ENCODE assay signal across 1 cellular context in the genomic region with DNA sequence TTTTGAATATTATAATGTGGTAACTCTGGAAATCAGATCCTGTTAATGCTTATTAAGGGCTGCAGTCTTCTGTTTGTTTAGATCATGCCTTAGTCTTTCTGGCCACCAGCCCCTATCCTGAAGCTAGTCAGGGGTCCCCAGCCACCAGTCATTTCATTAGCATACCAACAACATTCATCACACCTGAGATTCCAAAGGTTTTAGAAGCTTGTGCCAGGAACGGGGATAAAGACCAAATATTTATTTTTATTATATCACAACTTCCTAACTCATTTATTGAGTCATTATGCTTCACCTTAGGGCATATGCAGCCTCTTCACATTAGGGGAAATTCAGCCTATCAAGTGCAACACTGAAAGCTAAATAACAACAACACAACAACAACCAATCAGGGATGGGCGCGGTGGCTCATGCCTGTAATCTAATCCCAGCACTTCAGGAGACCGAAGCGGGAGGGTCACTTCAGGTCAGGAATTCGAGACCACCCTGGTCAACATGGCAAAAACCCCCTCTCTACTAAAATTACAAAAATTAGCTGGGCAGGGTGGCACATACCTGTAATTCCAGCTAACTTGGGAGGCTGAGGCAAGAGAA.
TF ChIP-seq lines count a peak whose summit lies in the region.

No MANE protein-coding gene starts in this region.

TF ChIP-seq in GM23338, 12 proteins besides CTCF, POLR2A, EP300 and RAD21 (continued from another document):
- TF ChIP-seq, protein P1, sequence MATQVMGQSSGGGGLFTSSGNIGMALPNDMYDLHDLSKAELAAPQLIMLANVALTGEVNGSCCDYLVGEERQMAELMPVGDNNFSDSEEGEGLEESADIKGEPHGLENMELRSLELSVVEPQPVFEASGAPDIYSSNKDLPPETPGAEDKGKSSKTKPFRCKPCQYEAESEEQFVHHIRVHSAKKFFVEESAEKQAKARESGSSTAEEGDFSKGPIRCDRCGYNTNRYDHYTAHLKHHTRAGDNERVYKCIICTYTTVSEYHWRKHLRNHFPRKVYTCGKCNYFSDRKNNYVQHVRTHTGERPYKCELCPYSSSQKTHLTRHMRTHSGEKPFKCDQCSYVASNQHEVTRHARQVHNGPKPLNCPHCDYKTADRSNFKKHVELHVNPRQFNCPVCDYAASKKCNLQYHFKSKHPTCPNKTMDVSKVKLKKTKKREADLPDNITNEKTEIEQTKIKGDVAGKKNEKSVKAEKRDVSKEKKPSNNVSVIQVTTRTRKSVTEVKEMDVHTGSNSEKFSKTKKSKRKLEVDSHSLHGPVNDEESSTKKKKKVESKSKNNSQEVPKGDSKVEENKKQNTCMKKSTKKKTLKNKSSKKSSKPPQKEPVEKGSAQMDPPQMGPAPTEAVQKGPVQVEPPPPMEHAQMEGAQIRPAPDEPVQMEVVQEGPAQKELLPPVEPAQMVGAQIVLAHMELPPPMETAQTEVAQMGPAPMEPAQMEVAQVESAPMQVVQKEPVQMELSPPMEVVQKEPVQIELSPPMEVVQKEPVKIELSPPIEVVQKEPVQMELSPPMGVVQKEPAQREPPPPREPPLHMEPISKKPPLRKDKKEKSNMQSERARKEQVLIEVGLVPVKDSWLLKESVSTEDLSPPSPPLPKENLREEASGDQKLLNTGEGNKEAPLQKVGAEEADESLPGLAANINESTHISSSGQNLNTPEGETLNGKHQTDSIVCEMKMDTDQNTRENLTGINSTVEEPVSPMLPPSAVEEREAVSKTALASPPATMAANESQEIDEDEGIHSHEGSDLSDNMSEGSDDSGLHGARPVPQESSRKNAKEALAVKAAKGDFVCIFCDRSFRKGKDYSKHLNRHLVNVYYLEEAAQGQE (IDR thresholded peaks at IDR 0.05; ENCODE audit: unreplicated experiment), result no peak
- TF ChIP-seq POLR2AphosphoS5 (IDR thresholded peaks at IDR 0.05; ENCODE audit: low read depth) (no peak), JUNB (IDR thresholded peaks at IDR 0.05; ENCODE audit: unreplicated experiment) (no peak)
TF ChIP-seq in GM23338: peak in this region for 0.
